In genomic region chr15:62850791-62851291, GRCh38 we compare ENCODE assay signal across 11 cellular contexts.
DNase-seq lines count a peak whose midpoint lies in the region; ATAC-seq and TF ChIP-seq lines count a peak whose summit lies in the region.
"Had no signal": no experiment of that assay in that cellular context is flagged by ENCODE, and none has a peak within 500 bp of the region (broad histone marks: within the 10 kb centered on the region; RNA-seq: fewer than 3 reads in every experiment).

No MANE protein-coding gene starts in this region.

- ATAC-seq in SK-N-SH treated with all-trans-retinoic acid at 6 μM for 48 hours = peak; percentile 93
- ATAC-seq in activated CD4-positive, CD25-positive, alpha-beta regulatory T cell treated with anti-CD3 and anti-CD28 coated beads, Interleukin-2, amount 50 U/mL, for 24 hours = no peak
- ATAC-seq in HG02623 (IDR thresholded peaks at IDR 0.05; ENCODE audit: unreplicated experiment) = no peak
- ATAC-seq: stimulated activated naive B cell treated with anti-CD40 and anti-IgM and Interleukin-4, amounts not matched to agents 10 μg/mL and 1 μg/mL and 100 μg/mL, for 72 hours had no signal

- DNase-seq in GM04503 (ENCODE audit: low read depth) (peak; percentile 68), glomerular endothelial cell (ENCODE audit: extremely low read depth, low read depth, low spot score) (peak; percentile 45), renal cortical epithelial cell (ENCODE audit: low read depth) (peak; percentile 97), SHP77 (lab: John Stamatoyannopoulos, UW) (no peak)
- DNase-seq in activated CD8-positive, alpha-beta memory T cell treated with anti-CD3 and anti-CD28 coated beads, Interleukin-2, amount 50 U/mL, for 48 hours = no peak
- DNase-seq: kidney; spleen; stimulated activated naive B cell treated with anti-CD40 and anti-IgM and Interleukin-4, amounts not matched to agents 10 μg/mL and 1 μg/mL and 100 μg/mL, for 72 hours had no signal

TF ChIP-seq in SK-N-SH treated with all-trans-retinoic acid at 6 μM for 48 hours, 23 proteins besides CTCF, POLR2A, EP300 and RAD21:
- no peak for TF ChIP-seq ZNF565 (CRISPR knock-in tag; conservative IDR thresholded peaks at IDR 0.05; ENCODE audit: low read depth)
- TF ChIP-seq, protein P1, sequence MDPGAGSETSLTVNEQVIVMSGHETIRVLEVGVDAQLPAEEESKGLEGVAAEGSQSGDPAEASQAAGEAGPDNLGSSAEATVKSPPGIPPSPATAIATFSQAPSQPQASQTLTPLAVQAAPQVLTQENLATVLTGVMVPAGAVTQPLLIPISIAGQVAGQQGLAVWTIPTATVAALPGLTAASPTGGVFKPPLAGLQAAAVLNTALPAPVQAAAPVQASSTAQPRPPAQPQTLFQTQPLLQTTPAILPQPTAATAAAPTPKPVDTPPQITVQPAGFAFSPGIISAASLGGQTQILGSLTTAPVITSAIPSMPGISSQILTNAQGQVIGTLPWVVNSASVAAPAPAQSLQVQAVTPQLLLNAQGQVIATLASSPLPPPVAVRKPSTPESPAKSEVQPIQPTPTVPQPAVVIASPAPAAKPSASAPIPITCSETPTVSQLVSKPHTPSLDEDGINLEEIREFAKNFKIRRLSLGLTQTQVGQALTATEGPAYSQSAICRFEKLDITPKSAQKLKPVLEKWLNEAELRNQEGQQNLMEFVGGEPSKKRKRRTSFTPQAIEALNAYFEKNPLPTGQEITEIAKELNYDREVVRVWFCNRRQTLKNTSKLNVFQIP (CRISPR knock-in tag; IDR thresholded peaks at IDR 0.05; ENCODE audit: borderline replicate concordance, low read depth) = no peak
- TF ChIP-seq TCF4 (CRISPR knock-in tag; IDR thresholded peaks at IDR 0.05; ENCODE audit: borderline replicate concordance) = no peak
- TF ChIP-seq CSRNP3 (CRISPR knock-in tag; IDR thresholded peaks at IDR 0.05) = no peak
- no peak for TF ChIP-seq ZNF8 (CRISPR knock-in tag; IDR thresholded peaks at IDR 0.05)
- TF ChIP-seq ZFP3 (CRISPR knock-in tag; IDR thresholded peaks at IDR 0.05) = peak; percentile 56; the same call in 1 of the 2 replicates
- no peak for TF ChIP-seq ZC3H10 (CRISPR knock-in tag; IDR thresholded peaks at IDR 0.05)
- no peak for TF ChIP-seq TOX (CRISPR knock-in tag; IDR thresholded peaks at IDR 0.05; ENCODE audit: borderline replicate concordance)
- TF ChIP-seq PATZ1 (CRISPR knock-in tag; IDR thresholded peaks at IDR 0.05; ENCODE audit: borderline replicate concordance) = no peak
- TF ChIP-seq GLIS3 (CRISPR knock-in tag; IDR thresholded peaks at IDR 0.05) = 0 out of 2 replicates have a peak, but pooled peaks have one; percentile 14
- TF ChIP-seq CSDC2 (CRISPR knock-in tag; IDR thresholded peaks at IDR 0.05) = 0 out of 2 replicates have a peak, but pooled peaks have one; percentile 61
- TF ChIP-seq ISL1 (CRISPR knock-in tag; IDR thresholded peaks at IDR 0.05) = peak; percentile 58
- no peak for TF ChIP-seq TSHZ2 (CRISPR knock-in tag; IDR thresholded peaks at IDR 0.05)
- TF ChIP-seq SNAI2 (CRISPR knock-in tag; IDR thresholded peaks at IDR 0.05) = no peak
- TF ChIP-seq ARNTL (CRISPR knock-in tag; IDR thresholded peaks at IDR 0.05; ENCODE audit: borderline replicate concordance, low read depth) = no peak
- TF ChIP-seq ZNF70 (CRISPR knock-in tag; IDR thresholded peaks at IDR 0.05) = no peak
- no peak for TF ChIP-seq RARB (CRISPR knock-in tag; IDR thresholded peaks at IDR 0.05)
- TF ChIP-seq, protein P2, sequence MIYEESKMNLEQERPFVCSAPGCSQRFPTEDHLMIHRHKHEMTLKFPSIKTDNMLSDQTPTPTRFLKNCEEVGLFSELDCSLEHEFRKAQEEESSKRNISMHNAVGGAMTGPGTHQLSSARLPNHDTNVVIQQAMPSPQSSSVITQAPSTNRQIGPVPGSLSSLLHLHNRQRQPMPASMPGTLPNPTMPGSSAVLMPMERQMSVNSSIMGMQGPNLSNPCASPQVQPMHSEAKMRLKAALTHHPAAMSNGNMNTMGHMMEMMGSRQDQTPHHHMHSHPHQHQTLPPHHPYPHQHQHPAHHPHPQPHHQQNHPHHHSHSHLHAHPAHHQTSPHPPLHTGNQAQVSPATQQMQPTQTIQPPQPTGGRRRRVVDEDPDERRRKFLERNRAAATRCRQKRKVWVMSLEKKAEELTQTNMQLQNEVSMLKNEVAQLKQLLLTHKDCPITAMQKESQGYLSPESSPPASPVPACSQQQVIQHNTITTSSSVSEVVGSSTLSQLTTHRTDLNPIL (CRISPR knock-in tag; IDR thresholded peaks at IDR 0.05; ENCODE audit: low read depth) = 0 out of 2 replicates have a peak, but pooled peaks have one; percentile 30
- TF ChIP-seq BACH2 (CRISPR knock-in tag; IDR thresholded peaks at IDR 0.05; ENCODE audit: borderline replicate concordance) = no peak

Comparison
In these comparisons a context has a peak if more than half of its experiments do, and no peak if none do; other contexts are left out.
1. DNase-seq: peak in GM04503 (single experiment), glomerular endothelial cell (single experiment) and renal cortical epithelial cell (single experiment); none in activated CD8-positive, alpha-beta memory T cell treated with anti-CD3 and anti-CD28 coated beads, Interleukin-2, amount 50 U/mL, for 48 hours (single experiment) and SHP77 (0 of 2).